15 cellular contexts compared by ENCODE assay signal in the genomic region with DNA sequence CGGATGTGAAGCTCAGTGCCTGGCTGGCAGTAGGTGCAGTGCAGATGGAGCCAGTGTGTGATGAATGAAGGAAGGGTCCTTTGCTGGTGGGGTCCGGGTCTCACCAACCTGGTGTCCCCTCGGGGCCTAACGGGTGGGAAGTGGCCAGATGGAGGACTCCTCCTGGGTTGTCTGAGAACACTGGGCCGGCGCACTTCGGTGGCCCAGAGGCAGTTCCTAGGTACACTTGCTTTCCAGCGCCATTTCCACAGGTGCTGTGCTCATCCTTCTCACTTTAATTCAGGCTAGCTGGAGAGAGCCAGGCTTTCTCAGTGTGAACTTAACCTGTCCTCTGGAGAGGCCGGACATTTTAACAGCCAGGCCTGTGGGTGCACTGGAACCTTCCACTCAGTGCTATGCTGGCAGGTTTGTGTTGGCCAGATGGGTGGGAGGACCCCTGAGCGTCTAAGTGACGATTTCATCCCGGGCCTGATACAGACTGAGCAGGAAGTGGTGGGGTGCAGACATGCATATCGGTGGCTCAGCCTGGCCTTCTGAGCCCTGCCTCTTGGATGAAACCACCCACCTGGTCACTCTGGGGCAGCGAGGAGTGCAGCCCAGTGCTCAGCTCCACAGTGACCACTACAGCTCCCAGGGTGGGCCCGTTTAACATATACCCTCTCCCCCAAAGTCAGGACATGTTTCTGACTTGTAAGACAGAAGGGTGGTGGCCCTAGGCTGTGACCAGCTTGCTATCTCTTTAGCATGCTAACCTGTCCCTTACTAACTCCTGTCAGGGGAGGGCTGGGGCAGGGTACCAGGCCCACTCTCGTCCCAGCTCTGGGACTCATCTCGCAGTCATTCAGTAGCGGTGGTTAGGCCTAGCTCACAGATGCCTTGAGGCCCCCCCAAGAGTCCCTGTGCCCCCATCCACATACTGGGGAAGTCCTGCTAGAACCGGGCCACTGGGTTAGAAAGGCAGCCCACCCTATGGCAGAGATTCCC. TPM values are rescaled to one million over a fixed set of nuclear protein-coding genes. Genes with fewer than 3 reads are reported as not detected.
DNase-seq lines count a peak whose midpoint lies in the region; ATAC-seq, FAIRE-seq and TF ChIP-seq lines count a peak whose summit lies in the region.
"Had no signal": no experiment of that assay in that cellular context is flagged by ENCODE, and none has a peak within 500 bp of the region (broad histone marks: within the 10 kb centered on the region; RNA-seq: fewer than 3 reads in every experiment).

No MANE protein-coding gene starts in this region.

- H3K79me2 ChIP-seq in PC-9 (ENCODE audit: low read depth), result no peaks in the 10 kb centered on the region

- H3K9me2 ChIP-seq in PC-9 (ENCODE audit: insufficient read depth), result no peaks in the 10 kb centered on the region

- no TSS peak for BruUV-seq in PC-9 (replicated peaks; lab: Mats Ljungman, UMichigan)

- H3K36me3 ChIP-seq in PC-9 (ENCODE audit: low read depth), result no peaks in the 10 kb centered on the region
- H3K36me3 ChIP-seq: SJCRH30 had no signal

- H4K20me1 ChIP-seq in PC-9 (ENCODE audit: insufficient read depth), result no peaks in the 10 kb centered on the region

- H3K4me1 ChIP-seq in PC-9 (replicated peaks; ENCODE audit: insufficient read depth), result peaks cover 58% of the 10 kb centered on the region

- POLR2A ChIA-PET in PC-9 (lab: Charles Lee; ENCODE audit: unreplicated experiment), result no interaction called here

- H3K4me2 ChIP-seq in PC-9, result peak overlapping the region; percentile 63

- H3K27ac ChIP-seq in PC-9, result peak overlapping the region; percentile 98
- H3K27ac ChIP-seq: VCaP had no signal

- peaks cover 28% of the 10 kb centered on the region for H3F3A ChIP-seq in PC-9 (ENCODE audit: insufficient read depth, low read depth)

- H3K4me3 ChIP-seq in PC-9, result no peak overlapping the region
- H3K4me3 ChIP-seq: SJCRH30 had no signal

- TF ChIP-seq CTCF in PC-9 (conservative IDR thresholded peaks at IDR 0.05), result no peak

- no peaks in the 10 kb centered on the region for H3K9me3 ChIP-seq in PC-9 (ENCODE audit: insufficient read depth, low read depth)
- H3K9me3 ChIP-seq: SJCRH30 had no signal

- no peak for TF ChIP-seq POLR2A in GM12891 (IDR thresholded peaks at IDR 0.05; ENCODE audit: low read depth, low read length)

- no peaks in the 10 kb centered on the region for H3K27me3 ChIP-seq in PC-9 (ENCODE audit: insufficient read depth, low read depth)
- H3K27me3 ChIP-seq: SJCRH30 had no signal

- no peak overlapping the region for H2AFZ ChIP-seq in PC-9

- peak; percentile 33 for FAIRE-seq in GM12891 (lab: Jason Lieb, UNC)

- DNase-seq in GM12891 (ENCODE audit: insufficient read length, low spot score) (no peak), PC-9 (no peak), kidney glomerular epithelial cell (lab: John Stamatoyannopoulos, UW) (peak; percentile 22), NCI-H446 treated with DMSO at 0.1 percent for 48 hours (lab: John Stamatoyannopoulos, UW) (no peak), medulla oblongata (ENCODE audit: extremely low spot score) (no peak)
- DNase-seq: activated effector memory CD4-positive, alpha-beta T cell treated with Interleukin-2 at 50 U/mL for 16 hours; central memory CD4-positive, alpha-beta T cell; MV-4-11; NCI-H526 treated with DMSO at 0.1 percent for 48 hours; SJCRH30; stimulated activated CD4-positive, alpha-beta T cell treated with anti-CD3 and anti-CD28 coated beads, Interleukin-4, amount 100 ng/mL, for 1 hour had no signal

- intact Hi-C loops in PC-9 (cut with micrococcal nuclease; ENCODE audit: unreplicated experiment), result loop anchor here (2.0 to 5.0 kb wide), 4 partner anchors 15 to 1107 kb away; no protein-coding TSS in a partner anchor

- ATAC-seq in GM21529 (IDR thresholded peaks at IDR 0.05; ENCODE audit: unreplicated experiment) (peak; percentile 71), GM21423 (IDR thresholded peaks at IDR 0.05; ENCODE audit: unreplicated experiment) (no peak), HG03159 (IDR thresholded peaks at IDR 0.05; ENCODE audit: unreplicated experiment) (no peak)

- CTCF ChIA-PET in PC-9 (lab: Charles Lee), result no interaction called here

TF ChIP-seq in GM12891, 5 proteins besides CTCF, POLR2A, EP300 and RAD21:
- TF ChIP-seq SPI1 (IDR thresholded peaks at IDR 0.05; ENCODE audit: low read depth, low read length) (no peak), PAX5 (IDR thresholded peaks at IDR 0.05; ENCODE audit: insufficient read depth, low read length, severe bottlenecking) (no peak), POLR2AphosphoS5 (IDR thresholded peaks at IDR 0.05; ENCODE audit: low read depth, low read length) (no peak)

RNA-seq across cellular contexts. Expression of a gene that starts 8.2 kb away (rescaled TPM):
- polyA plus RNA-seq in GM12891 (2012; ENCODE audit: low read depth, missing spikeins), result 16.7 TPM
- 127 and 133 TPM in 2 replicates for total RNA-seq in PC-9 (2021)

RNA-seq across cellular contexts. Expression of a gene that starts 44.2 kb away (rescaled TPM):
- 25.2 TPM for polyA plus RNA-seq in GM12891 (2012; ENCODE audit: low read depth, missing spikeins)
- 75.5 and 80.4 TPM in 2 replicates for total RNA-seq in PC-9 (2021)
